In the genomic region with DNA sequence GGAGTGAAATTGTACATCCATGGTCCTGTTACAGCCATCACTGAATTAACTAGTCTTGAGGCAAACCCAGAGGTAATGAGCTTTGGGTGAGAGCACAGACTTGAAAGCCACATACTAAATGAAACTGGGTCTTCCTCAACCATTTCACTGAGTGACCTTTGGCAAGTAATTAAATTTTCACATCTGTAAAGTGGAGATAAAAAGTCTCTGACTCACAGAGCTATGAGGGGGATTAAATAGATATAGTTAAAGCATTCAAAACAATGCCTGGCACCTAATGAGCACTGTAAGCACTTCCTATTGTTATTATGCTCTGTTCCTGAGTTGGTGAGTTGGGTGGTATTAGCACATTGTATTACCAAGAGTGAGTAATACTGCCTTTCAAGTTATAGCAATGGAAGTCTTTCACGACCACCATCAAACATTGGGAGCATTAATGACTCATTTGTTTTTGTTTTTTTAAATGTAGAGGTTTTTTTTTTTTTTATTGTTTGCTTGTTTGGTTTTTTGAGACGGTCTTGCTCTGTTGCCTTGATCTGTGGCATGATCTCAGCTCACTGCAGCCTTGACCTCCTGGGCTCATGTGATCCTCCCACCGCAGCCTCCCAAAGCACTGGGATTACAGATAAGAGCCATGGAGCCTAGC, we compare ENCODE assay signal across 19 cellular contexts. TPM values are rescaled to one million over a fixed set of nuclear protein-coding genes. Genes with fewer than 3 reads are reported as not detected.
DNase-seq lines count a peak whose midpoint lies in the region; ATAC-seq, FAIRE-seq and TF ChIP-seq lines count a peak whose summit lies in the region.
"Had no signal": no experiment of that assay in that cellular context is flagged by ENCODE, and none has a peak within 500 bp of the region (broad histone marks: within the 10 kb centered on the region; RNA-seq: fewer than 3 reads in every experiment).

No MANE protein-coding gene starts in this region.

- H3K27me3 Mint-ChIP-seq in T-helper 17 cell: no peaks in the 10 kb centered on the region

- no peak overlapping the region for H3K4me3 ChIP-seq in heart left ventricle
- no peak overlapping the region for H3K4me3 ChIP-seq in left ventricle myocardium inferior
- no peak overlapping the region for H3K4me3 ChIP-seq in fibroblast of the aortic adventitia (ENCODE audit: low read depth, low read length)
- no peak overlapping the region for H3K4me3 ChIP-seq in small intestine (ENCODE audit: low read depth in 1 of 2, low read length in 2 of 2)
- H3K4me3 ChIP-seq: stomach, vagina had no signal

- no peak overlapping the region for H3K4me3 Mint-ChIP-seq in T-helper 17 cell

- H3K27me3 ChIP-seq in heart left ventricle: no peaks in the 10 kb centered on the region
- H3K27me3 ChIP-seq in left ventricle myocardium inferior (ENCODE audit: low read depth): no peaks in the 10 kb centered on the region
- H3K27me3 ChIP-seq in small intestine (ENCODE audit: control insufficient read depth in 2 of 2, insufficient read depth in 2 of 2, low read length in 2 of 2): no peaks in the 10 kb centered on the region
- H3K27me3 ChIP-seq: stomach, vagina had no signal

- H3K36me3 ChIP-seq in heart left ventricle (peaks cover 0 to 15% (median 0%) of the 10 kb centered on the region in 9 donors), left ventricle myocardium inferior (no peaks in the 10 kb centered on the region), small intestine (ENCODE audit: control insufficient read depth in 2 of 2, insufficient read depth in 2 of 2, low read length in 2 of 2) (no peaks in the 10 kb centered on the region)
- H3K36me3 ChIP-seq: vagina had no signal

- no peak for TF ChIP-seq POLR2A in heart left ventricle (IDR thresholded peaks at IDR 0.05)

- peaks cover 2% of the 10 kb centered on the region for H3K4me1 Mint-ChIP-seq in T-helper 17 cell

- H3K27ac Mint-ChIP-seq in T-helper 17 cell: peak overlapping the region; percentile 16
- H3K27ac Mint-ChIP-seq: activated T-helper 2 cell treated with anti-CD3 and anti-CD28 coated beads, Interferon-gamma antibody, Interleukin-2, Interleukin-4, amounts not matched to agents 10 μg/mL and 5 μg/mL and 100 μg/mL, durations not matched to agents 14 hours and 24 hours and 36 hours had no signal

- CTCF ChIA-PET in GM10248 (lab: Yijun Ruan, JAX): interaction anchor here (1.3 to 2.0 kb wide), 6 partner anchors 9 to 58 kb away, joined by 4 to 5 read pairs (median 4); a partner anchor contains a TSS

- ATAC-seq in heart left ventricle (peak in 3 of 4 donors; percentile 72 to 80 (median 75)), T-helper 17 cell (no peak), GM21529 (IDR thresholded peaks at IDR 0.05; ENCODE audit: unreplicated experiment) (no peak)

- DNase-seq in heart left ventricle: no peak
- DNase-seq in left ventricle myocardium inferior: no peak
- no peak for DNase-seq in T-helper 17 cell
- DNase-seq in fibroblast of the aortic adventitia (ENCODE audit: low read depth): peak; percentile 64
- DNase-seq in small intestine: peak; percentile 45
- no peak for DNase-seq in SHP77 (lab: John Stamatoyannopoulos, UW)
- DNase-seq in GM10248 (ENCODE audit: extremely low spot score): no peak
- DNase-seq: anterior cingulate cortex; Caco-2; GOT3; NCI-H1694; NCI-H526; occipital lobe; stimulated activated CD4-positive, alpha-beta T cell treated with anti-CD3 and anti-CD28 coated beads, Interleukin-12 subunit alpha, Interleukin-12 subunit beta, amount 100 ng/mL, for 4 hours; stomach; T1000 had no signal

- H3K36me3 Mint-ChIP-seq in T-helper 17 cell (ENCODE audit: low read depth): peaks cover 4% of the 10 kb centered on the region

- H3K9me3 ChIP-seq in heart left ventricle (no peaks in the 10 kb centered on the region), left ventricle myocardium inferior (replicated peaks) (no peaks in the 10 kb centered on the region), T-helper 17 cell (ENCODE audit: control insufficient read depth, low read length, poor library complexity, severe bottlenecking) (no peaks in the 10 kb centered on the region), small intestine (ENCODE audit: control insufficient read depth, low read depth) (no peaks in the 10 kb centered on the region)
- H3K9me3 ChIP-seq: Caco-2, stomach, vagina had no signal

- intact Hi-C loops in heart left ventricle (cut with DNase I): no loop called here
- intact Hi-C loops in left ventricle myocardium inferior (cut with micrococcal nuclease): no loop called here

- POLR2A ChIA-PET in GM10248 (lab: Yijun Ruan, JAX): interaction anchor here (0.7 to 1.3 kb wide), 2 partner anchors 12 to 26 kb away, joined by 3 to 4 read pairs; a partner anchor contains a TSS

- H3K27ac ChIP-seq in heart left ventricle (no peak overlapping the region), left ventricle myocardium inferior (replicated peaks) (no peak overlapping the region), small intestine (ENCODE audit: low read depth in 1 of 2, low read length in 1 of 2) (no peak overlapping the region)
- H3K27ac ChIP-seq: stomach, vagina had no signal

- WGBS in heart left ventricle, 4 donors: 46 to 63% (median 55%) methylated on average over 2 to 3 of the region's 3 CpGs
- WGBS in small intestine, 3 donors: 8 to 37% (median 35%) methylated on average over 3 of the region's 3 CpGs

- FAIRE-seq in small intestine (lab: Jason Lieb, UNC): no peak

- H3K4me1 ChIP-seq in heart left ventricle (peaks cover 0 to 9% (median 0%) of the 10 kb centered on the region in 12 donors), left ventricle myocardium inferior (peaks cover 3% of the 10 kb centered on the region), small intestine (ENCODE audit: control insufficient read depth in 2 of 2, insufficient read depth in 1 of 2, low read depth in 1 of 2, low read length in 1 of 2) (no peaks in the 10 kb centered on the region)

- TF ChIP-seq CTCF in heart left ventricle (IDR thresholded peaks at IDR 0.05): no peak
- TF ChIP-seq CTCF in left ventricle myocardium inferior (IDR thresholded peaks at IDR 0.05; ENCODE audit: borderline replicate concordance): no peak
- TF ChIP-seq CTCF in fibroblast of the aortic adventitia (IDR thresholded peaks at IDR 0.05; ENCODE audit: insufficient read depth, low read length): no peak
- TF ChIP-seq CTCF in GM10248 (IDR thresholded peaks at IDR 0.05; ENCODE audit: control extremely low read depth, extremely low read depth, low read depth, missing control alignments): no peak

RNA-seq across cellular contexts. Expression of a gene that starts 12.5 kb away (rescaled TPM):
- total RNA-seq in heart left ventricle: 10 to 100 TPM; 29.3 to 60.3 (median 45.3) TPM
- 10 to 100 TPM; 11.0 to 21.3 TPM for polyA plus RNA-seq in heart left ventricle
- total RNA-seq in left ventricle myocardium inferior: 48.7 TPM
- total RNA-seq in T-helper 17 cell: 10 to 100 TPM; 23.1 to 25.1 TPM
- 51.1 and 67.2 TPM in 2 replicates for total RNA-seq in fibroblast of the aortic adventitia (ENCODE audit: low replicate concordance)
- polyA plus RNA-seq in small intestine: 10 to 100 TPM in 2 of 3 donors, 1 to 10 TPM in 1; 9.7 to 13.2 (median 10.5) TPM

RNA-seq across cellular contexts. Expression of a gene that starts 13.2 kb away (rescaled TPM):
- total RNA-seq in heart left ventricle: 10 to 100 TPM in 4 of 9 donors, 1 to 10 TPM in 5; 6.4 to 11.9 (median 8.6) TPM
- 10 to 100 TPM in 1 of 2 donors, 1 to 10 TPM in 1; 7.5 to 11.8 TPM for polyA plus RNA-seq in heart left ventricle
- total RNA-seq in left ventricle myocardium inferior: 8.1 TPM
- 10 to 100 TPM; 11.7 to 14.0 TPM for total RNA-seq in T-helper 17 cell
- 4.2 and 7.9 TPM in 2 replicates for total RNA-seq in fibroblast of the aortic adventitia (ENCODE audit: low replicate concordance)
- 1 to 10 TPM; 1.6 to 6.0 (median 5.4) TPM for polyA plus RNA-seq in small intestine

Comparison
In these comparisons a context has a peak if more than half of its experiments do, and no peak if none do; other contexts are left out.
1. ATAC-seq: peak in heart left ventricle (3 of 4); none in T-helper 17 cell (single experiment) and GM21529 (single experiment).
2. DNase-seq: peak in fibroblast of the aortic adventitia (single experiment) and small intestine (single experiment); none in heart left ventricle (0 of 5), left ventricle myocardium inferior (single experiment), T-helper 17 cell (0 of 3), SHP77 (0 of 2) and GM10248 (single experiment).